Comparison of ENCODE assay signal across 8 cellular contexts in genomic region chr1:46667782-46668760, GRCh38. TPM values are rescaled to one million over a fixed set of nuclear protein-coding genes. Genes with fewer than 3 reads are reported as not detected.
A peak's percentile ranks its signal among the peaks of the same experiment; 100 is the strongest.
DNase-seq lines count a peak whose midpoint lies in the region; ATAC-seq and TF ChIP-seq lines count a peak whose summit lies in the region.

Gene ATPAF1, minus strand, starts transcription at chr1:46668364. Its CDS starts 42 bp downstream, at chr1:46668322.

- in situ Hi-C loops in GM18951 (cut with MboI; ENCODE audit: low sequenced_read_pairs, unreplicated experiment): no loop called here

- H3K27ac ChIP-seq in lung (ENCODE audit: low read depth in 1 of 2, low read length in 1 of 2): peak within 1 kb of the TSS; percentile 63 to 83

- peaks cover 11% of the 10 kb centered on the region for H3K36me3 Mint-ChIP-seq in activated CD8-positive, alpha-beta T cell treated with anti-CD3 and anti-CD28 coated beads for 36 hours (ENCODE audit: low read depth)

- POLR2A ChIA-PET in activated CD8-positive, alpha-beta T cell treated with anti-CD3 and anti-CD28 coated beads for 36 hours (lab: Charles Lee): interaction anchor here (0.8 to 3.7 kb wide), 7 partner anchors 9 to 64 kb away, joined by 3 to 17 read pairs (median 3); partner anchors contain the start of gene MKNK1

- H3K27ac Mint-ChIP-seq in activated CD8-positive, alpha-beta T cell treated with anti-CD3 and anti-CD28 coated beads for 36 hours: peak within 1 kb of the TSS; percentile 35

- H3K27me3 Mint-ChIP-seq in activated CD8-positive, alpha-beta T cell treated with anti-CD3 and anti-CD28 coated beads for 36 hours: no peaks in the 10 kb centered on the region

- H3K9me3 ChIP-seq in lung (ENCODE audit: control insufficient read depth in 2 of 2, insufficient read depth in 1 of 2, low read length in 1 of 2): no peaks in the 10 kb centered on the region

- WGBS in lung, 2 donors: 1% methylated on average over 41 to 96 of the region's 96 CpGs

- intact Hi-C loops in activated CD8-positive, alpha-beta T cell treated with anti-CD3 and anti-CD28 coated beads for 36 hours (cut with micrococcal nuclease): loop anchor here (5.0 kb wide), 2 partner anchors 49 to 51 kb away; partner anchors contain the start of genes EFCAB14 and MOB3C

- TF ChIP-seq POLR2A in GM18951 (IDR thresholded peaks at IDR 0.05; ENCODE audit: extremely low read depth, insufficient read depth, insufficient read length): peak; percentile 78

- peaks cover 13% of the 10 kb centered on the region for H3K4me1 Mint-ChIP-seq in activated CD8-positive, alpha-beta T cell treated with anti-CD3 and anti-CD28 coated beads for 36 hours (ENCODE audit: low read depth)

- H3K27me3 ChIP-seq in lung (ENCODE audit: control insufficient read depth, insufficient read depth): no peaks in the 10 kb centered on the region

- CTCF ChIA-PET in activated CD8-positive, alpha-beta T cell treated with anti-CD3 and anti-CD28 coated beads for 36 hours (lab: Charles Lee): interaction anchor here (0.8 to 2.4 kb wide), 6 partner anchors 10 to 139 kb away, joined by 3 to 11 read pairs (median 3); no protein-coding TSS in a partner anchor

- H3K4me1 ChIP-seq in lung (ENCODE audit: control insufficient read depth in 2 of 2, insufficient read depth in 2 of 2, low read length in 2 of 2): peaks cover 5 to 18% of the 10 kb centered on the region in 2 donors

- ATAC-seq in HG03175 (IDR thresholded peaks at IDR 0.05; ENCODE audit: unreplicated experiment) (peak; percentile 85), lung (ENCODE audit: insufficient read depth, low FRiP score) (peak; percentile 91)
- peak; percentile 95 for ATAC-seq in activated CD8-positive, alpha-beta T cell treated with anti-CD3 and anti-CD28 coated beads for 36 hours

- DNase-seq in AG09309 (ENCODE audit: low read depth) (peak; percentile 28), NCI-H748 treated with DMSO at 0.1 percent for 48 hours (lab: John Stamatoyannopoulos, UW) (peak; percentile 33), lung (ENCODE audit: low spot score) (peak; percentile 71)
- peak; percentile 77 for DNase-seq in activated CD8-positive, alpha-beta T cell treated with anti-CD3 and anti-CD28 coated beads for 36 hours
- peak; percentile 6 for DNase-seq in effector CD8-positive, alpha-beta T cell (lab: John Stamatoyannopoulos, UW)
- peak; percentile 28 to 51 (median 45) for DNase-seq in stimulated activated CD4-positive, alpha-beta T cell treated with anti-CD3 and anti-CD28 coated beads, TNF-alpha, amount 100 ng/mL, for 4 hours (ENCODE audit: low read depth in 3 of 3)

- H3K36me3 ChIP-seq in lung (ENCODE audit: control insufficient read depth in 2 of 2, insufficient read depth in 2 of 2, low read length in 2 of 2): peaks cover 6 to 14% of the 10 kb centered on the region in 2 donors

- H3K4me3 Mint-ChIP-seq in activated CD8-positive, alpha-beta T cell treated with anti-CD3 and anti-CD28 coated beads for 36 hours: no peak within 1 kb of the TSS

- H3K4me3 ChIP-seq in AG09309 (ENCODE audit: control insufficient read depth, low read depth, low read length): peak within 1 kb of the TSS; percentile 69
- H3K4me3 ChIP-seq in lung: peak within 1 kb of the TSS; percentile 94

- H3K9me3 Mint-ChIP-seq in activated CD8-positive, alpha-beta T cell treated with anti-CD3 and anti-CD28 coated beads for 36 hours: no peaks in the 10 kb centered on the region

- TF ChIP-seq CTCF in AG09309 (IDR thresholded peaks at IDR 0.05; ENCODE audit: control insufficient read depth, insufficient read depth, low read depth, low read length, missing control alignments): no peak
- TF ChIP-seq CTCF in activated CD8-positive, alpha-beta T cell treated with anti-CD3 and anti-CD28 coated beads for 36 hours (IDR thresholded peaks at IDR 0.05): no peak
- TF ChIP-seq CTCF in lung (IDR thresholded peaks at IDR 0.05; ENCODE audit: control extremely low read depth, extremely low read depth): no peak

RNA-seq across cellular contexts. Expression of gene ATPAF1, which starts in this region (rescaled TPM):
- 10 to 100 TPM; 40.3 to 41.8 TPM for total RNA-seq in activated CD8-positive, alpha-beta T cell treated with anti-CD3 and anti-CD28 coated beads for 36 hours
- total RNA-seq in lung: 10 to 100 TPM; 35.1 to 42.3 TPM
- 10 to 100 TPM; 23.1 to 38.1 TPM for polyA plus RNA-seq in lung

Comparison
In these comparisons a context has a peak if more than half of its experiments do, and no peak if none do; other contexts are left out.
1. Peak in every context shown above with its lines: DNase-seq, ATAC-seq, H3K4me3 ChIP-seq and H3K27ac ChIP-seq.
2. DNase-seq: peak in every context shown above with its lines; median percentile 77 in activated CD8-positive, alpha-beta T cell treated with anti-CD3 and anti-CD28 coated beads for 36 hours; 71 in lung; 45 in stimulated activated CD4-positive, alpha-beta T cell treated with anti-CD3 and anti-CD28 coated beads, TNF-alpha, amount 100 ng/mL, for 4 hours; 33 in NCI-H748 treated with DMSO at 0.1 percent for 48 hours; 28 in AG09309; 6 in effector CD8-positive, alpha-beta T cell.